Comparison of ENCODE assay signal across 8 cellular contexts in genomic region chr1:154960446-154961136, GRCh38. TPM values are rescaled to one million over a fixed set of nuclear protein-coding genes. Genes with fewer than 3 reads are reported as not detected.
DNase-seq lines count a peak whose midpoint lies in the region; ATAC-seq, FAIRE-seq and TF ChIP-seq lines count a peak whose summit lies in the region.

No MANE protein-coding gene starts in this region.

- H3K4me1 ChIP-seq in CD4-positive, CD25-positive, alpha-beta regulatory T cell (ENCODE audit: control insufficient read depth, insufficient read depth, low read length, poor library complexity, severe bottlenecking) = peaks cover 53% of the 10 kb centered on the region
- H3K4me1 ChIP-seq in NT2/D1 (ENCODE audit: insufficient read depth, insufficient read length) = peaks cover 6% of the 10 kb centered on the region
- peaks cover 33% of the 10 kb centered on the region for H3K4me1 ChIP-seq in ectodermal cell (ENCODE audit: control insufficient read depth, insufficient read depth, low read length)

- peaks cover 0 to 2% (median 0%) of the 10 kb centered on the region in 7 donors for H3K9me3 Mint-ChIP-seq in CD4-positive, CD25-positive, alpha-beta regulatory T cell
- H3K9me3 Mint-ChIP-seq in neural crest cell = no peaks in the 10 kb centered on the region

- peak overlapping the region; percentile 96 to 98 (median 97) for H3K4me3 Mint-ChIP-seq in CD4-positive, CD25-positive, alpha-beta regulatory T cell
- H3K4me3 Mint-ChIP-seq in neural crest cell = peak overlapping the region; percentile 95

- no peak for ATAC-seq in CD4-positive, CD25-positive, alpha-beta regulatory T cell (ENCODE audit: low read depth in 2 of 2)
- no peak for ATAC-seq in GM21360 (IDR thresholded peaks at IDR 0.05; ENCODE audit: unreplicated experiment)
- no peak for ATAC-seq in HG02678 (IDR thresholded peaks at IDR 0.05; ENCODE audit: unreplicated experiment)

- no peak for FAIRE-seq in RCC 7860 (lab: Jason Lieb, UNC)

- H3K27me3 ChIP-seq in CD4-positive, CD25-positive, alpha-beta regulatory T cell (ENCODE audit: control insufficient read depth, insufficient read depth, low read length) = no peaks in the 10 kb centered on the region
- H3K27me3 ChIP-seq in NT2/D1 (ENCODE audit: insufficient read depth, insufficient read length) (no peaks in the 10 kb centered on the region), ectodermal cell (ENCODE audit: control insufficient read depth, insufficient read depth, low read length, poor library complexity, severe bottlenecking) (no peaks in the 10 kb centered on the region)

- peak overlapping the region; percentile 91 to 97 (median 96) for H3K27ac Mint-ChIP-seq in CD4-positive, CD25-positive, alpha-beta regulatory T cell
- peak overlapping the region; percentile 43 for H3K27ac Mint-ChIP-seq in neural crest cell (ENCODE audit: unreplicated experiment)

- peaks cover 6 to 62% (median 32%) of the 10 kb centered on the region in 4 donors for H3K4me1 Mint-ChIP-seq in CD4-positive, CD25-positive, alpha-beta regulatory T cell
- H3K4me1 Mint-ChIP-seq in neural crest cell = peaks cover 41% of the 10 kb centered on the region

- H3K36me3 ChIP-seq in CD4-positive, CD25-positive, alpha-beta regulatory T cell (ENCODE audit: control insufficient read depth, insufficient read depth, low read length) = peaks cover 39% of the 10 kb centered on the region
- H3K36me3 ChIP-seq in NT2/D1 (ENCODE audit: insufficient read depth, insufficient read length, low read length) (peaks cover 64% of the 10 kb centered on the region), ectodermal cell (ENCODE audit: control insufficient read depth, insufficient read depth, low read length) (peaks cover 21% of the 10 kb centered on the region)

- TF ChIP-seq CTCF in neural crest cell (conservative IDR thresholded peaks at IDR 0.05) = no peak

- peak overlapping the region; percentile 98 for H3K9ac ChIP-seq in NT2/D1 (ENCODE audit: insufficient read length, low read depth)

- peak overlapping the region; percentile 92 for H3K27ac ChIP-seq in CD4-positive, CD25-positive, alpha-beta regulatory T cell (ENCODE audit: insufficient read depth, low read length, poor library complexity, severe bottlenecking)
- no peak overlapping the region for H3K27ac ChIP-seq in ectodermal cell (ENCODE audit: insufficient read depth, low read depth, low read length, poor library complexity, severe bottlenecking)

- H3K36me3 Mint-ChIP-seq in CD4-positive, CD25-positive, alpha-beta regulatory T cell = peaks cover 11% of the 10 kb centered on the region
- H3K36me3 Mint-ChIP-seq in neural crest cell (ENCODE audit: low read depth) = peaks cover 8% of the 10 kb centered on the region

- H3K27me3 Mint-ChIP-seq in CD4-positive, CD25-positive, alpha-beta regulatory T cell = peaks cover 6% of the 10 kb centered on the region
- H3K27me3 Mint-ChIP-seq in neural crest cell (ENCODE audit: low read depth) = no peaks in the 10 kb centered on the region

- 73 to 85% methylated on average over 9 to 10 of the region's 10 CpGs for WGBS in ectodermal cell, 2 experiments

- H3K4me3 ChIP-seq in CD4-positive, CD25-positive, alpha-beta regulatory T cell (ENCODE audit: low read depth, low read length) = peak overlapping the region; percentile 85
- H3K4me3 ChIP-seq in NT2/D1 (ENCODE audit: insufficient read length, low read depth) = peak overlapping the region; percentile 84
- peak overlapping the region; percentile 86 for H3K4me3 ChIP-seq in ectodermal cell (ENCODE audit: insufficient read depth, low read depth, low read length)

- H3K9me3 ChIP-seq in CD4-positive, CD25-positive, alpha-beta regulatory T cell (ENCODE audit: control insufficient read depth in 2 of 2, low read length in 2 of 2) = no peaks in the 10 kb centered on the region
- H3K9me3 ChIP-seq in NT2/D1 (ENCODE audit: insufficient read depth, low read length) = no peaks in the 10 kb centered on the region; the same call in 1 of the 2 replicates
- no peaks in the 10 kb centered on the region for H3K9me3 ChIP-seq in ectodermal cell (ENCODE audit: control insufficient read depth, low read length)

- no peak for DNase-seq in CD4-positive, CD25-positive, alpha-beta regulatory T cell
- no peak for DNase-seq in NT2/D1 (ENCODE audit: low read depth, low spot score)
- DNase-seq in neural crest cell (ENCODE audit: low read depth, low spot score) = no peak
- DNase-seq in kidney tubule cell (ENCODE audit: low spot score) = no peak
- no peak for DNase-seq in RCC 7860 (ENCODE audit: low spot score)

RNA-seq across cellular contexts. Expression of gene PYGO2, which starts 1.0 kb away (rescaled TPM):
- 41.9 TPM for total RNA-seq in CD4-positive, CD25-positive, alpha-beta regulatory T cell
- polyA plus RNA-seq in CD4-positive, CD25-positive, alpha-beta regulatory T cell = 10 to 100 TPM; 30.2 to 47.3 (median 46.9) TPM
- polyA plus RNA-seq in ectodermal cell (2013, experiment 1 of 4) = 64.5 TPM
- 69.0 TPM for polyA plus RNA-seq in ectodermal cell (2013, experiment 2 of 4)
- polyA plus RNA-seq in ectodermal cell (2013, experiment 3 of 4) = 48.8 TPM
- 49.3 TPM for polyA plus RNA-seq in ectodermal cell (2013, experiment 4 of 4)
- 63.3 and 65.1 TPM in 2 replicates for total RNA-seq in neural crest cell

RNA-seq across cellular contexts. Expression of gene PBXIP1, which starts 4.7 kb away (rescaled TPM):
- total RNA-seq in CD4-positive, CD25-positive, alpha-beta regulatory T cell = 774 TPM
- polyA plus RNA-seq in CD4-positive, CD25-positive, alpha-beta regulatory T cell = 100 to 1,000 TPM; 349 to 464 (median 399) TPM
- polyA plus RNA-seq in ectodermal cell (2013, experiment 1 of 4) = 79.7 TPM
- polyA plus RNA-seq in ectodermal cell (2013, experiment 2 of 4) = 98.5 TPM
- 57.5 TPM for polyA plus RNA-seq in ectodermal cell (2013, experiment 3 of 4)
- 67.6 TPM for polyA plus RNA-seq in ectodermal cell (2013, experiment 4 of 4)
- 17.1 and 18.5 TPM in 2 replicates for total RNA-seq in neural crest cell

RNA-seq across cellular contexts. Expression of gene SHC1, which starts 10.0 kb away (rescaled TPM):
- total RNA-seq in CD4-positive, CD25-positive, alpha-beta regulatory T cell = 71.3 TPM
- polyA plus RNA-seq in CD4-positive, CD25-positive, alpha-beta regulatory T cell = 10 to 100 TPM; 27.0 to 40.3 (median 30.3) TPM
- polyA plus RNA-seq in ectodermal cell (2013, experiment 1 of 4) = 185 TPM
- 176 TPM for polyA plus RNA-seq in ectodermal cell (2013, experiment 2 of 4)
- polyA plus RNA-seq in ectodermal cell (2013, experiment 3 of 4) = 110 TPM
- polyA plus RNA-seq in ectodermal cell (2013, experiment 4 of 4) = 131 TPM
- total RNA-seq in neural crest cell = 90.3 and 92.9 TPM in 2 replicates

RNA-seq across cellular contexts. Expression of gene CKS1B, which starts 13.9 kb away (rescaled TPM):
- total RNA-seq in CD4-positive, CD25-positive, alpha-beta regulatory T cell = 8.5 TPM
- 10 to 100 TPM; 51.3 to 60.0 (median 56.4) TPM for polyA plus RNA-seq in CD4-positive, CD25-positive, alpha-beta regulatory T cell
- polyA plus RNA-seq in ectodermal cell (2013, experiment 1 of 4) = 267 TPM
- 261 TPM for polyA plus RNA-seq in ectodermal cell (2013, experiment 2 of 4)
- polyA plus RNA-seq in ectodermal cell (2013, experiment 3 of 4) = 286 TPM
- polyA plus RNA-seq in ectodermal cell (2013, experiment 4 of 4) = 304 TPM
- total RNA-seq in neural crest cell = 211 and 217 TPM in 2 replicates

RNA-seq across cellular contexts. Expression of gene FLAD1, which starts 22.6 kb away (rescaled TPM):
- 39.1 TPM for total RNA-seq in CD4-positive, CD25-positive, alpha-beta regulatory T cell
- polyA plus RNA-seq in CD4-positive, CD25-positive, alpha-beta regulatory T cell = 10 to 100 TPM; 41.0 to 60.3 (median 44.0) TPM
- polyA plus RNA-seq in ectodermal cell (2013, experiment 1 of 4) = 59.1 TPM
- polyA plus RNA-seq in ectodermal cell (2013, experiment 2 of 4) = 69.3 TPM
- polyA plus RNA-seq in ectodermal cell (2013, experiment 3 of 4) = 50.1 TPM
- 56.7 TPM for polyA plus RNA-seq in ectodermal cell (2013, experiment 4 of 4)
- total RNA-seq in neural crest cell = 76.3 and 81.9 TPM in 2 replicates

Comparison
In these comparisons a context has a peak if more than half of its experiments do, and no peak if none do; other contexts are left out.
1. RNA of gene PBXIP1, which starts 4.7 kb away (total RNA-seq): 774 TPM in CD4-positive, CD25-positive, alpha-beta regulatory T cell (single experiment); 17.1 to 18.5 TPM in neural crest cell; every median in the first group is over 10 times any median in the second.
2. Peak in every context shown above with its lines, with median percentiles within 50 percentile points of each other: H3K4me3 ChIP-seq.